Comparison of ENCODE assay signal across 19 cellular contexts in genomic region chr14:103337794-103338193, GRCh38. TPM values are rescaled to one million over a fixed set of nuclear protein-coding genes. Genes with fewer than 3 reads are reported as not detected.
A peak's percentile ranks its signal among the peaks of the same experiment; 100 is the strongest.
DNase-seq lines count a peak whose midpoint lies in the region; ATAC-seq, FAIRE-seq and TF ChIP-seq lines count a peak whose summit lies in the region.
"Had no signal": no experiment of that assay in that cellular context is flagged by ENCODE, and none has a peak within 500 bp of the region (broad histone marks: within the 10 kb centered on the region; RNA-seq: fewer than 3 reads in every experiment).

No MANE protein-coding gene starts in this region.

- H3K27me3 Mint-ChIP-seq in CD4-positive, CD25-positive, alpha-beta regulatory T cell: peaks cover 10% of the 10 kb centered on the region
- no peaks in the 10 kb centered on the region for H3K27me3 Mint-ChIP-seq in activated T-helper 2 cell treated with anti-CD3 and anti-CD28 coated beads, Interferon-gamma antibody, Interleukin-2, Interleukin-4, amounts not matched to agents 10 μg/mL and 5 μg/mL and 100 μg/mL, durations not matched to agents 14 hours and 24 hours and 36 hours (ENCODE audit: low read depth)
- H3K27me3 Mint-ChIP-seq in naive thymus-derived CD4-positive, alpha-beta T cell: no peaks in the 10 kb centered on the region

- intact Hi-C loops in activated T-helper 2 cell treated with anti-CD3 and anti-CD28 coated beads, Interferon-gamma antibody, Interleukin-2, Interleukin-4, amounts not matched to agents 10 μg/mL and 5 μg/mL and 100 μg/mL, durations not matched to agents 14 hours and 24 hours and 36 hours (cut with micrococcal nuclease): no loop called here
- intact Hi-C loops in naive thymus-derived CD4-positive, alpha-beta T cell (cut with micrococcal nuclease): loop anchor here in 1 of 2 donors (10.0 kb wide), 1 partner anchor 393 kb away; no protein-coding TSS in a partner anchor
- intact Hi-C loops in aorta (cut with DNase I): loop anchor here in 1 of 2 donors (10.0 kb wide), 1 partner anchor 87 kb away; no protein-coding TSS in a partner anchor
- intact Hi-C loops in colonic mucosa (cut with DNase I): loop anchor here (10.0 kb wide), 1 partner anchor 47 kb away; the partner anchor contains the start of gene MARK3

- CTCF ChIA-PET in naive thymus-derived CD4-positive, alpha-beta T cell (lab: Charles Lee): interaction anchor here (0.6 kb wide), 1 partner anchor 69 kb away, joined by 3 read pairs; no protein-coding TSS in a partner anchor

- H3K9me3 Mint-ChIP-seq in CD4-positive, CD25-positive, alpha-beta regulatory T cell: peaks cover 0 to 2% (median 0%) of the 10 kb centered on the region in 7 donors
- no peaks in the 10 kb centered on the region for H3K9me3 Mint-ChIP-seq in activated T-helper 2 cell treated with anti-CD3 and anti-CD28 coated beads, Interferon-gamma antibody, Interleukin-2, Interleukin-4, amounts not matched to agents 10 μg/mL and 5 μg/mL and 100 μg/mL, durations not matched to agents 14 hours and 24 hours and 36 hours
- peaks cover 0 to 5% (median 0%) of the 10 kb centered on the region in 11 donors for H3K9me3 Mint-ChIP-seq in naive thymus-derived CD4-positive, alpha-beta T cell
- H3K9me3 Mint-ChIP-seq: WTC11 had no signal

- no peaks in the 10 kb centered on the region for H3K27me3 ChIP-seq in CD4-positive, CD25-positive, alpha-beta regulatory T cell (ENCODE audit: control insufficient read depth, insufficient read depth, low read length)
- H3K27me3 ChIP-seq in naive thymus-derived CD4-positive, alpha-beta T cell (ENCODE audit: control insufficient read depth in 2 of 2, insufficient read depth in 2 of 2, low read length in 2 of 2): no peaks in the 10 kb centered on the region
- H3K27me3 ChIP-seq in aorta (ENCODE audit: control insufficient read depth in 1 of 2, insufficient read depth in 2 of 2, low read length in 1 of 2) (no peaks in the 10 kb centered on the region), colonic mucosa (no peaks in the 10 kb centered on the region)
- H3K27me3 ChIP-seq: breast epithelium, gastroesophageal sphincter, right atrium auricular region, stomach, uterus had no signal

- H3K27ac Mint-ChIP-seq in CD4-positive, CD25-positive, alpha-beta regulatory T cell: peak overlapping the region in 2 of 3 donors; percentile 4 to 80
- peak overlapping the region; percentile 5 for H3K27ac Mint-ChIP-seq in activated T-helper 2 cell treated with anti-CD3 and anti-CD28 coated beads, Interferon-gamma antibody, Interleukin-2, Interleukin-4, amounts not matched to agents 10 μg/mL and 5 μg/mL and 100 μg/mL, durations not matched to agents 14 hours and 24 hours and 36 hours
- H3K27ac Mint-ChIP-seq in naive thymus-derived CD4-positive, alpha-beta T cell: peak overlapping the region in 7 of 9 donors; percentile 14 to 98 (median 70)

- WGBS in aorta, 2 donors: 70 to 83% methylated on average over 3 of the region's 3 CpGs

- no peak overlapping the region for H3K9ac ChIP-seq in colonic mucosa (ENCODE audit: low read depth in 2 of 2, low read length in 2 of 2)

- POLR2A ChIA-PET in naive thymus-derived CD4-positive, alpha-beta T cell (lab: Charles Lee): interaction anchor here (0.6 kb wide), 1 partner anchor 20 kb away, joined by 3 read pairs; no protein-coding TSS in a partner anchor

- FAIRE-seq in GM12891 (lab: Jason Lieb, UNC): no peak

- peaks cover 42 to 76% (median 59%) of the 10 kb centered on the region in 4 donors for H3K4me1 Mint-ChIP-seq in CD4-positive, CD25-positive, alpha-beta regulatory T cell
- H3K4me1 Mint-ChIP-seq in activated T-helper 2 cell treated with anti-CD3 and anti-CD28 coated beads, Interferon-gamma antibody, Interleukin-2, Interleukin-4, amounts not matched to agents 10 μg/mL and 5 μg/mL and 100 μg/mL, durations not matched to agents 14 hours and 24 hours and 36 hours (ENCODE audit: low read depth): peaks cover 27% of the 10 kb centered on the region
- peaks cover 36 to 71% (median 43%) of the 10 kb centered on the region in 7 donors for H3K4me1 Mint-ChIP-seq in naive thymus-derived CD4-positive, alpha-beta T cell

- ATAC-seq in CD4-positive, CD25-positive, alpha-beta regulatory T cell (ENCODE audit: low read depth in 2 of 2): no peak
- ATAC-seq in naive thymus-derived CD4-positive, alpha-beta T cell: no peak
- ATAC-seq in aorta (ENCODE audit: low FRiP score): no peak
- ATAC-seq: gastroesophageal sphincter, WTC11 had no signal

- H3K9me3 ChIP-seq in CD4-positive, CD25-positive, alpha-beta regulatory T cell (ENCODE audit: control insufficient read depth in 2 of 2, low read length in 2 of 2): no peaks in the 10 kb centered on the region
- no peaks in the 10 kb centered on the region for H3K9me3 ChIP-seq in naive thymus-derived CD4-positive, alpha-beta T cell (ENCODE audit: control insufficient read depth in 2 of 3, low read length in 3 of 3)
- H3K9me3 ChIP-seq in aorta (ENCODE audit: control insufficient read depth, low read length) (no peaks in the 10 kb centered on the region), colonic mucosa (no peaks in the 10 kb centered on the region)
- H3K9me3 ChIP-seq: breast epithelium, gastroesophageal sphincter, right atrium auricular region, stomach, uterus had no signal

- peaks cover 37% of the 10 kb centered on the region for H3K4me1 ChIP-seq in CD4-positive, CD25-positive, alpha-beta regulatory T cell (ENCODE audit: control insufficient read depth, insufficient read depth, low read length, poor library complexity, severe bottlenecking)
- H3K4me1 ChIP-seq in naive thymus-derived CD4-positive, alpha-beta T cell (ENCODE audit: control insufficient read depth in 2 of 2, insufficient read depth in 2 of 2, low read length in 2 of 2): peaks cover 22 to 29% of the 10 kb centered on the region in 2 donors
- H3K4me1 ChIP-seq in aorta (ENCODE audit: control insufficient read depth in 1 of 2, insufficient read depth in 2 of 2, low read length in 2 of 2) (no peaks in the 10 kb centered on the region), colonic mucosa (peaks cover 6% of the 10 kb centered on the region)

- H3K36me3 ChIP-seq in CD4-positive, CD25-positive, alpha-beta regulatory T cell (ENCODE audit: control insufficient read depth, insufficient read depth, low read length): peaks cover 75% of the 10 kb centered on the region
- H3K36me3 ChIP-seq in naive thymus-derived CD4-positive, alpha-beta T cell (ENCODE audit: control insufficient read depth in 2 of 3, insufficient read depth in 3 of 3, low read length in 3 of 3): peaks cover 59 to 86% (median 73%) of the 10 kb centered on the region in 3 experiments
- H3K36me3 ChIP-seq in aorta (ENCODE audit: control insufficient read depth in 1 of 2, insufficient read depth in 2 of 2, low read length in 1 of 2) (peaks cover 9 to 14% of the 10 kb centered on the region in 2 donors), colonic mucosa (peaks cover 46% of the 10 kb centered on the region)
- H3K36me3 ChIP-seq: uterus had no signal

- peaks cover 65% of the 10 kb centered on the region for H3K36me3 Mint-ChIP-seq in CD4-positive, CD25-positive, alpha-beta regulatory T cell
- peaks cover 81% of the 10 kb centered on the region for H3K36me3 Mint-ChIP-seq in activated T-helper 2 cell treated with anti-CD3 and anti-CD28 coated beads, Interferon-gamma antibody, Interleukin-2, Interleukin-4, amounts not matched to agents 10 μg/mL and 5 μg/mL and 100 μg/mL, durations not matched to agents 14 hours and 24 hours and 36 hours (ENCODE audit: low read depth)
- peaks cover 20 to 69% (median 54%) of the 10 kb centered on the region in 5 donors for H3K36me3 Mint-ChIP-seq in naive thymus-derived CD4-positive, alpha-beta T cell

- H3K4me3 ChIP-seq in CD4-positive, CD25-positive, alpha-beta regulatory T cell (ENCODE audit: low read depth, low read length): no peak overlapping the region
- H3K4me3 ChIP-seq in naive thymus-derived CD4-positive, alpha-beta T cell (ENCODE audit: low read length): no peak overlapping the region
- no peak overlapping the region for H3K4me3 ChIP-seq in aorta (ENCODE audit: low read length in 2 of 2)
- no peak overlapping the region for H3K4me3 ChIP-seq in colonic mucosa
- H3K4me3 ChIP-seq: breast epithelium, gastroesophageal sphincter, right atrium auricular region, stomach, uterus had no signal

- H3K27ac ChIP-seq in CD4-positive, CD25-positive, alpha-beta regulatory T cell (ENCODE audit: insufficient read depth, low read length, poor library complexity, severe bottlenecking): peak overlapping the region; percentile 39
- peak overlapping the region; percentile 1 for H3K27ac ChIP-seq in naive thymus-derived CD4-positive, alpha-beta T cell (ENCODE audit: low read depth, low read length)
- H3K27ac ChIP-seq in aorta (ENCODE audit: low read depth in 1 of 2, low read length in 2 of 2) (no peak overlapping the region), colonic mucosa (no peak overlapping the region)
- H3K27ac ChIP-seq: neutrophil, right atrium auricular region, stomach, uterus had no signal

- DNase-seq in CD4-positive, CD25-positive, alpha-beta regulatory T cell: no peak
- DNase-seq in GM12891 (ENCODE audit: insufficient read length, low spot score) (no peak), aorta (no peak), colonic mucosa (no peak), HUDEP-2 (lab: John Stamatoyannopoulos, UW; ENCODE audit: unreplicated experiment in 76 of 76) (no peak), DMS 273 (lab: John Stamatoyannopoulos, UW; ENCODE audit: unreplicated experiment) (no peak)
- DNase-seq in activated T-helper 2 cell treated with anti-CD3 and anti-CD28 coated beads, Interferon-gamma antibody, Interleukin-2, Interleukin-4, amounts not matched to agents 10 μg/mL and 5 μg/mL and 100 μg/mL, durations not matched to agents 14 hours and 24 hours and 36 hours (ENCODE audit: low spot score): no peak
- DNase-seq in naive thymus-derived CD4-positive, alpha-beta T cell: no peak
- DNase-seq: NCI-H1048, NCI-H526, Right ventricle myocardium superior, stomach, T-helper 1 cell, uterus had no signal

- no peak for TF ChIP-seq CTCF in colonic mucosa (IDR thresholded peaks at IDR 0.05)

- peak; percentile 24; the same call in 1 of the 2 replicates for TF ChIP-seq POLR2A in GM12891 (IDR thresholded peaks at IDR 0.05; ENCODE audit: low read depth, low read length)

- H3K4me3 Mint-ChIP-seq in CD4-positive, CD25-positive, alpha-beta regulatory T cell: peak overlapping the region in 2 of 4 donors; percentile 7 to 100
- H3K4me3 Mint-ChIP-seq in activated T-helper 2 cell treated with anti-CD3 and anti-CD28 coated beads, Interferon-gamma antibody, Interleukin-2, Interleukin-4, amounts not matched to agents 10 μg/mL and 5 μg/mL and 100 μg/mL, durations not matched to agents 14 hours and 24 hours and 36 hours (ENCODE audit: low read depth): no peak overlapping the region
- H3K4me3 Mint-ChIP-seq in naive thymus-derived CD4-positive, alpha-beta T cell: peak overlapping the region in 4 of 10 donors; percentile 2 to 92 (median 52)

RNA-seq across cellular contexts. Expression of gene EIF5, which starts 3.8 kb away (rescaled TPM):
- 675 TPM for total RNA-seq in CD4-positive, CD25-positive, alpha-beta regulatory T cell
- polyA plus RNA-seq in CD4-positive, CD25-positive, alpha-beta regulatory T cell: 100 to 1,000 TPM; 364 to 387 (median 370) TPM
- polyA plus RNA-seq in GM12891 (2012; ENCODE audit: low read depth, missing spikeins): 139 TPM
- total RNA-seq in activated T-helper 2 cell treated with anti-CD3 and anti-CD28 coated beads, Interferon-gamma antibody, Interleukin-2, Interleukin-4, amounts not matched to agents 10 μg/mL and 5 μg/mL and 100 μg/mL, durations not matched to agents 14 hours and 24 hours and 36 hours: 261 TPM in 2 replicates
- total RNA-seq in naive thymus-derived CD4-positive, alpha-beta T cell: 100 to 1,000 TPM; 182 to 716 (median 322) TPM
- 100 to 1,000 TPM; 280 to 447 TPM for polyA plus RNA-seq in naive thymus-derived CD4-positive, alpha-beta T cell
- total RNA-seq in aorta (100 to 1,000 TPM; 202 to 218 TPM), colonic mucosa (100 to 1,000 TPM; 169 to 265 TPM)
- polyA plus RNA-seq in aorta: 100 to 1,000 TPM in 1 of 2 donors, 10 to 100 TPM in 1; 93.1 to 139 TPM

RNA-seq across cellular contexts. Expression of gene MARK3, which starts 47.4 kb away (rescaled TPM):
- total RNA-seq in CD4-positive, CD25-positive, alpha-beta regulatory T cell: 147 TPM
- 10 to 100 TPM; 33.5 to 41.6 (median 36.1) TPM for polyA plus RNA-seq in CD4-positive, CD25-positive, alpha-beta regulatory T cell
- 37.0 TPM for polyA plus RNA-seq in GM12891 (2012; ENCODE audit: low read depth, missing spikeins)
- total RNA-seq in activated T-helper 2 cell treated with anti-CD3 and anti-CD28 coated beads, Interferon-gamma antibody, Interleukin-2, Interleukin-4, amounts not matched to agents 10 μg/mL and 5 μg/mL and 100 μg/mL, durations not matched to agents 14 hours and 24 hours and 36 hours: 81.4 and 84.1 TPM in 2 replicates
- 100 to 1,000 TPM in 4 of 5 experiments, 10 to 100 TPM in 1; 86.9 to 133 (median 116) TPM for total RNA-seq in naive thymus-derived CD4-positive, alpha-beta T cell
- polyA plus RNA-seq in naive thymus-derived CD4-positive, alpha-beta T cell: 10 to 100 TPM; 28.2 to 47.3 TPM
- total RNA-seq in aorta (100 to 1,000 TPM in 1 of 2 donors, 10 to 100 TPM in 1; 77.3 to 121 TPM), colonic mucosa (10 to 100 TPM; 52.5 to 63.6 TPM)
- polyA plus RNA-seq in aorta: 10 to 100 TPM; 21.7 to 94.6 TPM

Comparison
In these comparisons a context has a peak if more than half of its experiments do, and no peak if none do; other contexts are left out.
1. H3K27ac ChIP-seq: peak in CD4-positive, CD25-positive, alpha-beta regulatory T cell (single experiment) and naive thymus-derived CD4-positive, alpha-beta T cell (single experiment); none in aorta (0 of 2) and colonic mucosa (single experiment).
2. H3K27ac Mint-ChIP-seq: peak in every context shown above with its lines; median percentile 70 in naive thymus-derived CD4-positive, alpha-beta T cell; 42 in CD4-positive, CD25-positive, alpha-beta regulatory T cell; 5 in activated T-helper 2 cell treated with anti-CD3 and anti-CD28 coated beads, Interferon-gamma antibody, Interleukin-2, Interleukin-4, amounts not matched to agents 10 μg/mL and 5 μg/mL and 100 μg/mL, durations not matched to agents 14 hours and 24 hours and 36 hours.